ENCODE assay signal across 9 cellular contexts in the genomic region with DNA sequence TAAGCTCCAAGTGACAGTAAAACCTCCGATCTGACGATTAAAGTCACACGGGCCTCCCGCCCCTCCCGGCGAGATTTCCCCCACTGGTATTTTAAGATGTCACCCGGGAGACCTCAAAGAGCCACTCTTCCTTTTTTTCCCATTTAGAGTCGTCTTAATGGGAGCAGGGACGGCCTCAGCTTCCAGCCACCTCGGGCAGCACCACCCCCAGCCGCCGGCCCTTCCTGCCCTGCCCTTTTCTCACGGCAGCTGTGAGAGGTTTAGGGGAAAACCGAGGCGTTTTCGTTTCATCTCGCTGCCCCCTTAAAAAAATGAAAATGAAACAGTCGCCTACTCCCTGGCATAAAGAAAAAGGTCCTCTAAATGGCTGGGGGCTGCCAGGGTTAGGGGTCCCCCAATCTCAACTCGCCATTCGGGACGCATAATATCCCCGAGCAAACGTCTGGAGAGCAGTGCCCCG. TPM values are rescaled to one million over a fixed set of nuclear protein-coding genes. Genes with fewer than 3 reads are reported as not detected.
DNase-seq lines count a peak whose midpoint lies in the region; ATAC-seq and TF ChIP-seq lines count a peak whose summit lies in the region.
"Had no signal": no experiment of that assay in that cellular context is flagged by ENCODE, and none has a peak within 500 bp of the region (broad histone marks: within the 10 kb centered on the region; RNA-seq: fewer than 3 reads in every experiment).

No MANE protein-coding gene starts in this region.

- peak overlapping the region; percentile 68 to 81 (median 78) for H3K27ac ChIP-seq in transverse colon

- in situ Hi-C loops in transverse colon (cut with MboI; ENCODE audit: low pct_ligation_motif_present in 1 of 4, low pct_unique_long_range_greater_than_20kb in 1 of 4, low sequenced_read_pairs in 3 of 4), result loop anchor here in 2 of 4 donors (25.0 kb wide), 1 partner anchor 109 kb away; no protein-coding TSS in a partner anchor

- no peaks in the 10 kb centered on the region for H3K9me3 ChIP-seq in transverse colon

- H3K27me3 ChIP-seq in transverse colon, result peaks cover 98% of the 10 kb centered on the region

- H3K4me1 ChIP-seq in transverse colon, result peaks cover 3 to 57% (median 31%) of the 10 kb centered on the region in 4 donors

- intact Hi-C loops in transverse colon (cut with DNase I; ENCODE audit: low total_unique reads), result no loop called here

- H3K36me3 ChIP-seq in transverse colon, result no peaks in the 10 kb centered on the region

- ATAC-seq in GM18519 (IDR thresholded peaks at IDR 0.05; ENCODE audit: low FRiP score, unreplicated experiment), result no peak
- ATAC-seq in GM21367 (IDR thresholded peaks at IDR 0.05; ENCODE audit: unreplicated experiment), result no peak

- no peak for TF ChIP-seq EP300 in transverse colon (IDR thresholded peaks at IDR 0.05; ENCODE audit: low read depth)

- DNase-seq in AG09309 (ENCODE audit: low read depth) (no peak), HFF-Myc (ENCODE audit: extremely low read depth, low read depth) (no peak), activated T-cell treated with anti-CD3 and anti-CD28 coated beads for 1 hour (ENCODE audit: low read depth) (peak; percentile 46), islet precursor cell (peak; percentile 73), transverse colon (peak; percentile 45), COLO668 (lab: John Stamatoyannopoulos, UW; ENCODE audit: unreplicated experiment) (no peak)

- 0 to 3% methylated on average over 5 to 24 of the region's 24 CpGs for WGBS in transverse colon (ENCODE audit: low coverage in 1 of 2), 2 donors

- H3K4me3 ChIP-seq in AG09309 (ENCODE audit: control insufficient read depth, low read depth, low read length), result peak overlapping the region; percentile 79
- peak overlapping the region; percentile 44 for H3K4me3 ChIP-seq in HFF-Myc (replicated peaks; ENCODE audit: low read depth, low read length)
- peak overlapping the region in 3 of 4 donors; percentile 20 to 45 (median 36) for H3K4me3 ChIP-seq in transverse colon

- no peak for TF ChIP-seq POLR2A in transverse colon (IDR thresholded peaks at IDR 0.05)

- TF ChIP-seq CTCF in AG09309 (IDR thresholded peaks at IDR 0.05; ENCODE audit: control insufficient read depth, insufficient read depth, low read depth, low read length, missing control alignments) (no peak), HFF-Myc (IDR thresholded peaks at IDR 0.05; ENCODE audit: low read depth, low read length, missing control alignments) (no peak), transverse colon (IDR thresholded peaks at IDR 0.05) (no peak)

RNA-seq across cellular contexts. Expression of gene RUNX3, which starts 1.4 kb away (rescaled TPM):
- 1 to 10 TPM; 1.5 to 4.8 (median 3.4) TPM for total RNA-seq in transverse colon
- total RNA-seq: dermis microvascular lymphatic vessel endothelial cell had no signal

Comparison
In these comparisons a context has a peak if more than half of its experiments do, and no peak if none do; other contexts are left out.
1. DNase-seq: peak in activated T-cell treated with anti-CD3 and anti-CD28 coated beads for 1 hour (single experiment), islet precursor cell (single experiment) and transverse colon (single experiment); none in AG09309 (single experiment), HFF-Myc (single experiment) and COLO668 (single experiment).
2. Peak in every context shown above with its lines, with median percentiles within 50 percentile points of each other: H3K4me3 ChIP-seq.